14 cellular contexts compared by ENCODE assay signal in the genomic region with DNA sequence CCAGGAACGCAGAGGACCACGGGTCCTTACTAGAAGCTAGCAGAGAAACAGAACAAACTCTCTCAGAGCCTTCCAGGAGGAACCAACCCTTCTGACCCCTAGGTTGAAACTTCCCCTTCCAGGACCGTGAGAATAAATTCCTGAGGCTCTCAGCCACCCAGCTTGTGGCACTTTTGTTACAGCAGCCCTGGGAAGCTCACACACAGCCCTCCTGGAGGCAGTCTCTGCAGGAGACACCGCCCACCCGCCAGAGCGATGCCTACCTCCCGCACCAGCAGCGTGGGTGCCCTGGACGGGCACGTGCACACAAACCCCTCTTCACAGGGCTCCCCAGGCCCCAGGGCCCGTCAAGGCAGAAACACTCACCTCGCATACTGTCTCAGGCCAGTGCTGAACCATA. TPM values are rescaled to one million over a fixed set of nuclear protein-coding genes. Genes with fewer than 3 reads are reported as not detected.
DNase-seq lines count a peak whose midpoint lies in the region; ATAC-seq and TF ChIP-seq lines count a peak whose summit lies in the region.
"Had no signal": no experiment of that assay in that cellular context is flagged by ENCODE, and none has a peak within 500 bp of the region (broad histone marks: within the 10 kb centered on the region; RNA-seq: fewer than 3 reads in every experiment).

No MANE protein-coding gene starts in this region.

- H3K4me3 ChIP-seq in CD4-positive, CD25-positive, alpha-beta regulatory T cell (ENCODE audit: low read depth, low read length) = peak overlapping the region; percentile 86
- H3K4me3 ChIP-seq in KMS-11 (IDR thresholded peaks at IDR 0.05; ENCODE audit: insufficient read depth, low read depth, low read length) (no peak overlapping the region), BE2C (ENCODE audit: low read depth, low read length) (no peak overlapping the region)
- H3K4me3 ChIP-seq: esophagus muscularis mucosa, GM23338, left lung had no signal

- H3K27ac ChIP-seq in CD4-positive, CD25-positive, alpha-beta regulatory T cell (ENCODE audit: insufficient read depth, low read length, poor library complexity, severe bottlenecking) = peak overlapping the region; percentile 95
- no peak overlapping the region for H3K27ac ChIP-seq in KMS-11
- H3K27ac ChIP-seq: esophagus muscularis mucosa had no signal

- DNase-seq in CD4-positive, CD25-positive, alpha-beta regulatory T cell = no peak
- peak; percentile 56 for DNase-seq in activated T-cell treated with anti-CD3 and anti-CD28 coated beads, Interleukin-2, amount 50 U/mL, for 24 hours
- DNase-seq in medulla oblongata (ENCODE audit: extremely low spot score) (peak; percentile 45), cortex of kidney (lab: John Stamatoyannopoulos, UW) (no peak), cerebellar cortex (ENCODE audit: low spot score) (no peak), BE2C (no peak), AG08395 (ENCODE audit: low spot score) (no peak)
- DNase-seq: natural killer cell, NCI-H2107 had no signal

- no peaks in the 10 kb centered on the region for H4K20me1 ChIP-seq in KMS-11 (ENCODE audit: insufficient read depth)

- no peaks in the 10 kb centered on the region for H3K79me2 ChIP-seq in KMS-11 (ENCODE audit: insufficient read depth, low read depth)

- H3K4me1 ChIP-seq in CD4-positive, CD25-positive, alpha-beta regulatory T cell (ENCODE audit: control insufficient read depth, insufficient read depth, low read length, poor library complexity, severe bottlenecking) = peaks cover 80% of the 10 kb centered on the region
- H3K4me1 ChIP-seq in KMS-11 (ENCODE audit: low read depth, poor library complexity, severe bottlenecking) (peaks cover 36% of the 10 kb centered on the region), BE2C (peaks cover 4% of the 10 kb centered on the region; the same call in 1 of the 2 replicates)

- no peaks in the 10 kb centered on the region for H3K27me3 Mint-ChIP-seq in CD4-positive, CD25-positive, alpha-beta regulatory T cell
- no peaks in the 10 kb centered on the region for H3K27me3 Mint-ChIP-seq in activated T-cell treated with anti-CD3 and anti-CD28 coated beads, Interleukin-2, amount 50 U/mL, for 24 hours

- H3K9ac ChIP-seq in KMS-11 = no peak overlapping the region

- no peak overlapping the region for H2AFZ ChIP-seq in KMS-11 (ENCODE audit: low read depth)
- H2AFZ ChIP-seq: GM23338 had no signal

- H3K36me3 ChIP-seq in CD4-positive, CD25-positive, alpha-beta regulatory T cell (ENCODE audit: control insufficient read depth, insufficient read depth, low read length) = peaks cover 17% of the 10 kb centered on the region
- H3K36me3 ChIP-seq in KMS-11 (ENCODE audit: insufficient read depth) = no peaks in the 10 kb centered on the region
- no peaks in the 10 kb centered on the region for H3K36me3 ChIP-seq in BE2C

- H3K27ac Mint-ChIP-seq in CD4-positive, CD25-positive, alpha-beta regulatory T cell = peak overlapping the region; percentile 95 to 99 (median 97)
- H3K27ac Mint-ChIP-seq in activated T-cell treated with anti-CD3 and anti-CD28 coated beads, Interleukin-2, amount 50 U/mL, for 24 hours = peak overlapping the region; percentile 94
- H3K27ac Mint-ChIP-seq: GM23338 had no signal

- peaks cover 20 to 78% (median 44%) of the 10 kb centered on the region in 4 donors for H3K4me1 Mint-ChIP-seq in CD4-positive, CD25-positive, alpha-beta regulatory T cell
- peaks cover 72% of the 10 kb centered on the region for H3K4me1 Mint-ChIP-seq in activated T-cell treated with anti-CD3 and anti-CD28 coated beads, Interleukin-2, amount 50 U/mL, for 24 hours (ENCODE audit: low read depth)

- no peaks in the 10 kb centered on the region for H3K27me3 ChIP-seq in CD4-positive, CD25-positive, alpha-beta regulatory T cell (ENCODE audit: control insufficient read depth, insufficient read depth, low read length)
- no peaks in the 10 kb centered on the region for H3K27me3 ChIP-seq in KMS-11 (ENCODE audit: insufficient read depth, low read depth)
- no peaks in the 10 kb centered on the region for H3K27me3 ChIP-seq in BE2C
- H3K27me3 ChIP-seq: esophagus muscularis mucosa, left lung had no signal

- TF ChIP-seq CTCF in KMS-11 (conservative IDR thresholded peaks at IDR 0.05; ENCODE audit: low read depth, low read length) (no peak), BE2C (IDR thresholded peaks at IDR 0.05; ENCODE audit: low read depth, low read length) (no peak)

- H3K4me2 ChIP-seq in KMS-11 = peak overlapping the region; percentile 27; the same call in 1 of the 2 replicates
- H3K4me2 ChIP-seq: GM23338 had no signal

- ATAC-seq in CD4-positive, CD25-positive, alpha-beta regulatory T cell (ENCODE audit: low read depth in 2 of 2) = no peak
- ATAC-seq: activated CD4-positive, CD25-positive, alpha-beta regulatory T cell treated with anti-CD3 and anti-CD28 coated beads, Interleukin-2, amount 50 U/mL, for 24 hours; GM23338 had no signal

- H3K9me3 Mint-ChIP-seq in CD4-positive, CD25-positive, alpha-beta regulatory T cell = no peaks in the 10 kb centered on the region
- no peaks in the 10 kb centered on the region for H3K9me3 Mint-ChIP-seq in activated T-cell treated with anti-CD3 and anti-CD28 coated beads, Interleukin-2, amount 50 U/mL, for 24 hours
- H3K9me3 Mint-ChIP-seq: natural killer cell had no signal

- peak overlapping the region; percentile 82 to 98 (median 90) for H3K4me3 Mint-ChIP-seq in CD4-positive, CD25-positive, alpha-beta regulatory T cell
- H3K4me3 Mint-ChIP-seq in activated T-cell treated with anti-CD3 and anti-CD28 coated beads, Interleukin-2, amount 50 U/mL, for 24 hours = peak overlapping the region; percentile 90
- H3K4me3 Mint-ChIP-seq: GM23338 had no signal

- H3K9me3 ChIP-seq in CD4-positive, CD25-positive, alpha-beta regulatory T cell (ENCODE audit: control insufficient read depth in 2 of 2, low read length in 2 of 2) = no peaks in the 10 kb centered on the region
- H3K9me3 ChIP-seq in BE2C = no peaks in the 10 kb centered on the region
- H3K9me3 ChIP-seq: esophagus muscularis mucosa, left lung had no signal

- H3K36me3 Mint-ChIP-seq in CD4-positive, CD25-positive, alpha-beta regulatory T cell = peaks cover 7% of the 10 kb centered on the region
- peaks cover 73% of the 10 kb centered on the region for H3K36me3 Mint-ChIP-seq in activated T-cell treated with anti-CD3 and anti-CD28 coated beads, Interleukin-2, amount 50 U/mL, for 24 hours (ENCODE audit: low read depth)
- H3K36me3 Mint-ChIP-seq: natural killer cell had no signal

RNA-seq across cellular contexts. Expression of a gene that starts 4.2 kb away (rescaled TPM):
- total RNA-seq in CD4-positive, CD25-positive, alpha-beta regulatory T cell = 213 TPM
- 100 to 1,000 TPM; 361 to 410 (median 381) TPM for polyA plus RNA-seq in CD4-positive, CD25-positive, alpha-beta regulatory T cell
- 14.1 TPM for polyA plus RNA-seq in BE2C (2012; ENCODE audit: insufficient read depth, insufficient read length, low read depth)

RNA-seq across cellular contexts. Expression of a gene that starts 47.1 kb away (rescaled TPM):
- total RNA-seq in CD4-positive, CD25-positive, alpha-beta regulatory T cell = 32.5 TPM
- polyA plus RNA-seq in CD4-positive, CD25-positive, alpha-beta regulatory T cell = 1 to 10 TPM; 5.6 to 9.8 (median 7.4) TPM
- 11.8 TPM for polyA plus RNA-seq in BE2C (2012; ENCODE audit: insufficient read depth, insufficient read length, low read depth)

Comparison
In these comparisons a context has a peak if more than half of its experiments do, and no peak if none do; other contexts are left out.
1. DNase-seq: peak in activated T-cell treated with anti-CD3 and anti-CD28 coated beads, Interleukin-2, amount 50 U/mL, for 24 hours (single experiment) and medulla oblongata (single experiment); none in CD4-positive, CD25-positive, alpha-beta regulatory T cell (0 of 3), cortex of kidney (single experiment), cerebellar cortex (single experiment), BE2C (single experiment) and AG08395 (single experiment).